Comparison of ENCODE assay signal across 8 cellular contexts in genomic region chr6:26020291-26020982, GRCh38. TPM values are rescaled to one million over a fixed set of nuclear protein-coding genes. Genes with fewer than 3 reads are reported as not detected.
A peak's percentile ranks its signal among the peaks of the same experiment; 100 is the strongest.
DNase-seq lines count a peak whose midpoint lies in the region; ATAC-seq and TF ChIP-seq lines count a peak whose summit lies in the region.

No MANE protein-coding gene starts in this region.

- no peaks in the 10 kb centered on the region for H3K27me3 Mint-ChIP-seq in T-helper 1 cell treated with Interleukin-12 subunit alpha and Interleukin-12 subunit beta and Interleukin-4 antibody, amounts not matched to agents 30 μg/mL and 1 μg/mL, for 36 hours (ENCODE audit: low read depth)

- no peaks in the 10 kb centered on the region for H3K9me3 ChIP-seq in prostate gland

- H3K9me3 Mint-ChIP-seq in T-helper 1 cell treated with Interleukin-12 subunit alpha and Interleukin-12 subunit beta and Interleukin-4 antibody, amounts not matched to agents 30 μg/mL and 1 μg/mL, for 36 hours, result peaks cover 6% of the 10 kb centered on the region

- H3K4me3 ChIP-seq in GM12865 (ENCODE audit: low read depth, low read length), result peak overlapping the region; percentile 62
- peak overlapping the region; percentile 48 to 65 for H3K4me3 ChIP-seq in prostate gland

- ATAC-seq in HG02610 (IDR thresholded peaks at IDR 0.05; ENCODE audit: unreplicated experiment), result peak; percentile 47
- peak; percentile 72 for ATAC-seq in left ventricle myocardium superior
- ATAC-seq in HG02623 (IDR thresholded peaks at IDR 0.05; ENCODE audit: unreplicated experiment), result no peak

- intact Hi-C loops in left ventricle myocardium superior (cut with micrococcal nuclease), result no loop called here
- intact Hi-C loops in prostate gland (cut with DNase I), result no loop called here

- DNase-seq in GM12865 (ENCODE audit: low read depth) (peak; percentile 96), NCI-H1092 (lab: John Stamatoyannopoulos, UW) (peak; percentile 62), anterior cingulate cortex (lab: John Stamatoyannopoulos, UW) (peak in 55 of 58 donors; percentile 14 to 83 (median 60)), left ventricle myocardium superior (peak; percentile 83), prostate gland (ENCODE audit: low spot score) (peak; percentile 84)

- peaks cover 7% of the 10 kb centered on the region for H3K36me3 Mint-ChIP-seq in T-helper 1 cell treated with Interleukin-12 subunit alpha and Interleukin-12 subunit beta and Interleukin-4 antibody, amounts not matched to agents 30 μg/mL and 1 μg/mL, for 36 hours (ENCODE audit: low read depth)

- H3K27ac ChIP-seq in prostate gland, result peak overlapping the region; percentile 94 to 97

- no peaks in the 10 kb centered on the region for H3K27me3 ChIP-seq in prostate gland (replicated peaks; ENCODE audit: insufficient read depth)

- under 1% methylated on average over 46 of the region's 46 CpGs for WGBS in prostate gland

- H3K36me3 ChIP-seq in prostate gland, result no peaks in the 10 kb centered on the region

- peak; percentile 99 for TF ChIP-seq POLR2A in prostate gland (IDR thresholded peaks at IDR 0.05)

- peaks cover 53% of the 10 kb centered on the region for H3K4me1 Mint-ChIP-seq in T-helper 1 cell treated with Interleukin-12 subunit alpha and Interleukin-12 subunit beta and Interleukin-4 antibody, amounts not matched to agents 30 μg/mL and 1 μg/mL, for 36 hours (ENCODE audit: low read depth)

- peak overlapping the region; percentile 99 for H3K4me3 Mint-ChIP-seq in T-helper 1 cell treated with Interleukin-12 subunit alpha and Interleukin-12 subunit beta and Interleukin-4 antibody, amounts not matched to agents 30 μg/mL and 1 μg/mL, for 36 hours

- no peak for TF ChIP-seq CTCF in GM12865 (IDR thresholded peaks at IDR 0.05; ENCODE audit: insufficient read depth, low read depth, low read length, missing control alignments)
- TF ChIP-seq CTCF in prostate gland (IDR thresholded peaks at IDR 0.05), result no peak

- peak overlapping the region; percentile 100 for H3K27ac Mint-ChIP-seq in T-helper 1 cell treated with Interleukin-12 subunit alpha and Interleukin-12 subunit beta and Interleukin-4 antibody, amounts not matched to agents 30 μg/mL and 1 μg/mL, for 36 hours

- H3K4me1 ChIP-seq in prostate gland (replicated peaks), result no peaks in the 10 kb centered on the region

RNA-seq across cellular contexts. Expression of gene TRIM38, which starts 57.8 kb away (rescaled TPM):
- total RNA-seq in left ventricle myocardium superior, result 2.7 TPM
- total RNA-seq in prostate gland, result 10 to 100 TPM in 1 of 2 donors, 1 to 10 TPM in 1; 8.7 to 12.0 TPM
